ENCODE assay signal across 14 cellular contexts in genomic region chr12:44525806-44526654, GRCh38.
DNase-seq lines count a peak whose midpoint lies in the region; ATAC-seq and TF ChIP-seq lines count a peak whose summit lies in the region.
"Had no signal": no experiment of that assay in that cellular context is flagged by ENCODE, and none has a peak within 500 bp of the region (broad histone marks: within the 10 kb centered on the region; RNA-seq: fewer than 3 reads in every experiment).

No MANE protein-coding gene starts in this region.

- H2AFZ ChIP-seq in GM23338, result no peak overlapping the region

- H4K20me1 ChIP-seq in GM23338 (replicated peaks; ENCODE audit: insufficient read depth), result no peaks in the 10 kb centered on the region

- no peak overlapping the region for H3K4me3 ChIP-seq in GM23338
- H3K4me3 ChIP-seq: SJCRH30 had no signal

- H3K9me2 ChIP-seq in GM23338 (ENCODE audit: insufficient read depth), result peaks cover 8% of the 10 kb centered on the region; the same call in 1 of the 2 replicates

- DNase-seq in GM23338 (ENCODE audit: low spot score) (peak; percentile 55), WTC11 (ENCODE audit: low spot score) (no peak), kidney glomerular epithelial cell (lab: John Stamatoyannopoulos, UW) (peak; percentile 14), mucosa of gallbladder (ENCODE audit: low spot score) (no peak), NCI-H2107 (lab: John Stamatoyannopoulos, UW) (no peak), AML-193 (lab: John Stamatoyannopoulos, UW) (no peak)
- no peak for DNase-seq in stimulated activated naive B cell treated with anti-CD40 and anti-IgM and Interleukin-4, amounts not matched to agents 10 μg/mL and 1 μg/mL and 100 μg/mL, for 72 hours
- DNase-seq: CD8-positive, alpha-beta memory T cell; HCEC 1CT; NCI-H1436 treated with DMSO at 0.1 percent for 48 hours; NCI-H2081; NCI-H524; SJCRH30 had no signal

- H3K27me3 Mint-ChIP-seq in GM23338 (ENCODE audit: insufficient read depth, low read depth, poor library complexity), result no peaks in the 10 kb centered on the region
- H3K27me3 Mint-ChIP-seq in WTC11 (ENCODE audit: low read depth), result no peaks in the 10 kb centered on the region
- no peaks in the 10 kb centered on the region for H3K27me3 Mint-ChIP-seq in nephron (ENCODE audit: low read depth)
- H3K27me3 Mint-ChIP-seq in stimulated activated naive B cell treated with anti-CD40 and anti-IgM and Interleukin-4, amounts not matched to agents 10 μg/mL and 1 μg/mL and 100 μg/mL, for 72 hours, result no peaks in the 10 kb centered on the region
- H3K27me3 Mint-ChIP-seq: CD8-positive, alpha-beta memory T cell had no signal

- H3K4me3 Mint-ChIP-seq in GM23338 (no peak overlapping the region), WTC11 (no peak overlapping the region), nephron (no peak overlapping the region)
- no peak overlapping the region for H3K4me3 Mint-ChIP-seq in stimulated activated naive B cell treated with anti-CD40 and anti-IgM and Interleukin-4, amounts not matched to agents 10 μg/mL and 1 μg/mL and 100 μg/mL, for 72 hours
- H3K4me3 Mint-ChIP-seq: CD8-positive, alpha-beta memory T cell had no signal

- ATAC-seq in GM23338 (peak; percentile 87), WTC11 (peak; percentile 91)
- ATAC-seq in stimulated activated naive B cell treated with anti-CD40 and anti-IgM and Interleukin-4, amounts not matched to agents 10 μg/mL and 1 μg/mL and 100 μg/mL, for 72 hours (replicated peaks), result no peak

- H3K79me2 ChIP-seq in GM23338 (replicated peaks; ENCODE audit: insufficient read depth), result no peaks in the 10 kb centered on the region

- H3K27ac ChIP-seq in GM23338 (ENCODE audit: low read depth), result no peak overlapping the region
- H3K27ac ChIP-seq: SJCRH30 had no signal

- no peaks in the 10 kb centered on the region for H3K9me3 Mint-ChIP-seq in GM23338
- H3K9me3 Mint-ChIP-seq in WTC11, result no peaks in the 10 kb centered on the region
- H3K9me3 Mint-ChIP-seq in nephron, result no peaks in the 10 kb centered on the region
- no peaks in the 10 kb centered on the region for H3K9me3 Mint-ChIP-seq in stimulated activated naive B cell treated with anti-CD40 and anti-IgM and Interleukin-4, amounts not matched to agents 10 μg/mL and 1 μg/mL and 100 μg/mL, for 72 hours
- H3K9me3 Mint-ChIP-seq: CD8-positive, alpha-beta memory T cell had no signal

- H3K27ac Mint-ChIP-seq in GM23338 (peak overlapping the region; percentile 60), WTC11 (peak overlapping the region; percentile 81; the same call in 1 of the 2 replicates), nephron (peak overlapping the region in 2 of 3 experiments; percentile 11 to 56)
- no peak overlapping the region for H3K27ac Mint-ChIP-seq in stimulated activated naive B cell treated with anti-CD40 and anti-IgM and Interleukin-4, amounts not matched to agents 10 μg/mL and 1 μg/mL and 100 μg/mL, for 72 hours

- H3K4me1 Mint-ChIP-seq in GM23338 (peaks cover 13% of the 10 kb centered on the region), WTC11 (peaks cover 24% of the 10 kb centered on the region), nephron (no peaks in the 10 kb centered on the region)
- no peaks in the 10 kb centered on the region for H3K4me1 Mint-ChIP-seq in stimulated activated naive B cell treated with anti-CD40 and anti-IgM and Interleukin-4, amounts not matched to agents 10 μg/mL and 1 μg/mL and 100 μg/mL, for 72 hours
- H3K4me1 Mint-ChIP-seq: CD8-positive, alpha-beta memory T cell had no signal

- no peaks in the 10 kb centered on the region for H3K27me3 ChIP-seq in GM23338 (ENCODE audit: insufficient read depth)
- H3K27me3 ChIP-seq: SJCRH30 had no signal

- POLR2A ChIA-PET in WTC11 (lab: Charles Lee), result no interaction called here

- H3K4me2 ChIP-seq in GM23338, result 0 out of 2 replicates have a peak overlapping the region, but pooled peaks have one; percentile 25

- no peaks in the 10 kb centered on the region for H3K36me3 ChIP-seq in GM23338 (ENCODE audit: insufficient read depth)
- H3K36me3 ChIP-seq: SJCRH30 had no signal

- H3K36me3 Mint-ChIP-seq in GM23338 (ENCODE audit: low read depth) (peaks cover 2% of the 10 kb centered on the region; the same call in 1 of the 3 replicates), WTC11 (0 out of 2 replicates have a peak, but pooled peaks cover 3% of the 10 kb centered on the region), nephron (ENCODE audit: low read depth) (no peaks in the 10 kb centered on the region)
- H3K36me3 Mint-ChIP-seq in stimulated activated naive B cell treated with anti-CD40 and anti-IgM and Interleukin-4, amounts not matched to agents 10 μg/mL and 1 μg/mL and 100 μg/mL, for 72 hours, result no peaks in the 10 kb centered on the region

- no peaks in the 10 kb centered on the region for H3F3A ChIP-seq in GM23338 (replicated peaks; ENCODE audit: low read depth)

- CTCF ChIA-PET in WTC11 (lab: Charles Lee), result interaction anchor here (1.0 to 1.3 kb wide), 2 partner anchors 29 to 207 kb away, joined by 3 read pairs; no protein-coding TSS in a partner anchor

- TF ChIP-seq CTCF in GM23338 (conservative IDR thresholded peaks at IDR 0.05; ENCODE audit: low read depth in 2 of 2), result no peak
- TF ChIP-seq CTCF in WTC11 (IDR thresholded peaks at IDR 0.05), result no peak
- TF ChIP-seq CTCF in nephron (IDR thresholded peaks at IDR 0.05; ENCODE audit: unreplicated experiment in 3 of 3), result no peak

- peaks cover 8% of the 10 kb centered on the region; the same call in 1 of the 2 replicates for H3K4me1 ChIP-seq in GM23338 (ENCODE audit: insufficient read depth)
- H3K4me1 ChIP-seq: SJCRH30 had no signal

TF ChIP-seq in WTC11, 78 proteins besides CTCF, POLR2A, EP300 and RAD21 (continues in another document):
- TF ChIP-seq ZNF281 (CRISPR knock-in tag; IDR thresholded peaks at IDR 0.05) (no peak), RELA (CRISPR knock-in tag; IDR thresholded peaks at IDR 0.05; ENCODE audit: borderline replicate concordance) (no peak), CBFB (CRISPR knock-in tag; IDR thresholded peaks at IDR 0.05; ENCODE audit: low read depth) (no peak), OVOL2 (CRISPR knock-in tag; IDR thresholded peaks at IDR 0.05; ENCODE audit: borderline replicate concordance) (no peak), JUN (CRISPR knock-in tag; IDR thresholded peaks at IDR 0.05) (no peak), NR2C2 (CRISPR knock-in tag; IDR thresholded peaks at IDR 0.05) (no peak), NR1H2 (CRISPR knock-in tag; IDR thresholded peaks at IDR 0.05) (no peak), ZNF512 (CRISPR knock-in tag; IDR thresholded peaks at IDR 0.05; ENCODE audit: borderline replicate concordance) (no peak)

Comparison
In these comparisons a context has a peak if more than half of its experiments do, and no peak if none do; other contexts are left out.
1. ATAC-seq: peak in GM23338 (single experiment) and WTC11 (single experiment); none in stimulated activated naive B cell treated with anti-CD40 and anti-IgM and Interleukin-4, amounts not matched to agents 10 μg/mL and 1 μg/mL and 100 μg/mL, for 72 hours (0 of 2).
2. DNase-seq: peak in GM23338 (single experiment) and kidney glomerular epithelial cell (single experiment); none in WTC11 (single experiment), mucosa of gallbladder (single experiment), NCI-H2107 (single experiment), AML-193 (0 of 2) and stimulated activated naive B cell treated with anti-CD40 and anti-IgM and Interleukin-4, amounts not matched to agents 10 μg/mL and 1 μg/mL and 100 μg/mL, for 72 hours (single experiment).